Comparison of ENCODE assay signal across 8 cellular contexts in genomic region chr2:196277002-196277401, GRCh38.
A peak's percentile ranks its signal among the peaks of the same experiment; 100 is the strongest.
DNase-seq lines count a peak whose midpoint lies in the region; ATAC-seq and TF ChIP-seq lines count a peak whose summit lies in the region.

No MANE protein-coding gene starts in this region.

- no peaks in the 10 kb centered on the region for H4K20me1 ChIP-seq in mammary epithelial cell (ENCODE audit: insufficient read depth, low read length)

- in situ Hi-C loops in mammary epithelial cell (cut with MboI; ENCODE audit: low sequenced_read_pairs in 2 of 2) = loop anchor here (10.0 to 25.0 kb wide), 2 partner anchors 142 to 485 kb away; no protein-coding TSS in a partner anchor

- intact Hi-C loops in right cardiac atrium (cut with DNase I) = loop anchor here in 1 of 4 donors (10.0 kb wide), 1 partner anchor 112 kb away; no protein-coding TSS in a partner anchor
- intact Hi-C loops in mammary epithelial cell (cut with micrococcal nuclease) = loop anchor here (1.0 to 2.0 kb wide), 5 partner anchors 44 to 199 kb away; partner anchors contain the start of gene STK17B
- intact Hi-C loops in activated T-helper 2 cell treated with anti-CD3 and anti-CD28 coated beads, Interferon-gamma antibody, Interleukin-2, Interleukin-4, amounts not matched to agents 10 μg/mL and 5 μg/mL and 100 μg/mL, durations not matched to agents 14 hours and 24 hours and 36 hours (cut with micrococcal nuclease) = loop anchor here (1.0 to 2.0 kb wide), 3 partner anchors 76 to 198 kb away; no protein-coding TSS in a partner anchor

- peaks cover 27 to 51% (median 40%) of the 10 kb centered on the region in 4 donors for H3K4me1 Mint-ChIP-seq in naive thymus-derived CD8-positive, alpha-beta T cell
- peaks cover 45% of the 10 kb centered on the region for H3K4me1 Mint-ChIP-seq in activated T-helper 2 cell treated with anti-CD3 and anti-CD28 coated beads, Interferon-gamma antibody, Interleukin-2, Interleukin-4, amounts not matched to agents 10 μg/mL and 5 μg/mL and 100 μg/mL, durations not matched to agents 14 hours and 24 hours and 36 hours (ENCODE audit: low read depth)

- H3K27ac Mint-ChIP-seq in naive thymus-derived CD8-positive, alpha-beta T cell = peak overlapping the region; percentile 24 to 96 (median 91)
- no peak overlapping the region for H3K27ac Mint-ChIP-seq in activated T-helper 2 cell treated with anti-CD3 and anti-CD28 coated beads, Interferon-gamma antibody, Interleukin-2, Interleukin-4, amounts not matched to agents 10 μg/mL and 5 μg/mL and 100 μg/mL, durations not matched to agents 14 hours and 24 hours and 36 hours

- no peak overlapping the region for H3K9ac ChIP-seq in mammary epithelial cell (ENCODE audit: insufficient read depth, low read length)

- no peaks in the 10 kb centered on the region for H3K9me3 ChIP-seq in cardiac muscle cell (ENCODE audit: low read depth)
- no peaks in the 10 kb centered on the region for H3K9me3 ChIP-seq in right cardiac atrium (ENCODE audit: control insufficient read depth, low read length)
- no peaks in the 10 kb centered on the region for H3K9me3 ChIP-seq in mammary epithelial cell (replicated peaks; ENCODE audit: insufficient read depth, low read length)

- POLR2A ChIA-PET in naive thymus-derived CD8-positive, alpha-beta T cell (lab: Charles Lee) = interaction anchor here (0.7 to 3.7 kb wide), 13 partner anchors 28 to 146 kb away, joined by 3 to 27 read pairs (median 5); partner anchors contain the start of gene STK17B

- H3K27me3 Mint-ChIP-seq in naive thymus-derived CD8-positive, alpha-beta T cell = no peaks in the 10 kb centered on the region
- no peaks in the 10 kb centered on the region for H3K27me3 Mint-ChIP-seq in activated T-helper 2 cell treated with anti-CD3 and anti-CD28 coated beads, Interferon-gamma antibody, Interleukin-2, Interleukin-4, amounts not matched to agents 10 μg/mL and 5 μg/mL and 100 μg/mL, durations not matched to agents 14 hours and 24 hours and 36 hours (ENCODE audit: low read depth)

- H3K36me3 ChIP-seq in cardiac muscle cell (no peaks in the 10 kb centered on the region), mammary epithelial cell (ENCODE audit: insufficient read depth, low read length) (no peaks in the 10 kb centered on the region)

- H3K4me1 ChIP-seq in cardiac muscle cell (ENCODE audit: low read depth) (no peaks in the 10 kb centered on the region), right cardiac atrium (ENCODE audit: control insufficient read depth, insufficient read depth, low read length) (peaks cover 2% of the 10 kb centered on the region), mammary epithelial cell (ENCODE audit: insufficient read depth, low read length) (no peaks in the 10 kb centered on the region)

- H3K4me3 Mint-ChIP-seq in naive thymus-derived CD8-positive, alpha-beta T cell = peak overlapping the region in 5 of 10 donors; percentile 1 to 79 (median 59)
- no peak overlapping the region for H3K4me3 Mint-ChIP-seq in activated T-helper 2 cell treated with anti-CD3 and anti-CD28 coated beads, Interferon-gamma antibody, Interleukin-2, Interleukin-4, amounts not matched to agents 10 μg/mL and 5 μg/mL and 100 μg/mL, durations not matched to agents 14 hours and 24 hours and 36 hours (ENCODE audit: low read depth)

- H3K27me3 ChIP-seq in cardiac muscle cell (no peaks in the 10 kb centered on the region), right cardiac atrium (ENCODE audit: control insufficient read depth, insufficient read depth) (no peaks in the 10 kb centered on the region), mammary epithelial cell (ENCODE audit: insufficient read depth, low read length) (no peaks in the 10 kb centered on the region)

- no TSS peak for BruUV-seq in mammary epithelial cell (replicated peaks; lab: Mats Ljungman, UMichigan)

- H3K4me3 ChIP-seq in cardiac muscle cell = no peak overlapping the region
- H3K4me3 ChIP-seq in right cardiac atrium (ENCODE audit: low read length) = no peak overlapping the region
- H3K4me3 ChIP-seq in mammary epithelial cell (replicated peaks in 1 of 3; ENCODE audit: insufficient read depth in 1 of 3, low read depth in 2 of 3, low read length in 3 of 3) = no peak overlapping the region

- H3K36me3 Mint-ChIP-seq in naive thymus-derived CD8-positive, alpha-beta T cell = no peaks in the 10 kb centered on the region
- H3K36me3 Mint-ChIP-seq in activated T-helper 2 cell treated with anti-CD3 and anti-CD28 coated beads, Interferon-gamma antibody, Interleukin-2, Interleukin-4, amounts not matched to agents 10 μg/mL and 5 μg/mL and 100 μg/mL, durations not matched to agents 14 hours and 24 hours and 36 hours (ENCODE audit: low read depth) = peaks cover 6% of the 10 kb centered on the region

- dilution Hi-C loops in mammary epithelial cell (cut with HindIII; ENCODE audit: low sequenced_read_pairs) = no loop called here

- H3K4me2 ChIP-seq in mammary epithelial cell (ENCODE audit: insufficient read depth, low read depth, low read length) = no peak overlapping the region

- H3K79me2 ChIP-seq in mammary epithelial cell (ENCODE audit: insufficient read depth, low read length) = no peaks in the 10 kb centered on the region

- ATAC-seq in right cardiac atrium = no peak
- ATAC-seq in naive thymus-derived CD8-positive, alpha-beta T cell = peak; percentile 13 to 53

- no peak overlapping the region for H3K27ac ChIP-seq in cardiac muscle cell
- H3K27ac ChIP-seq in right cardiac atrium (ENCODE audit: low read length) = no peak overlapping the region
- no peak overlapping the region for H3K27ac ChIP-seq in mammary epithelial cell (ENCODE audit: insufficient read depth, low read depth, low read length)

- H2AFZ ChIP-seq in mammary epithelial cell (ENCODE audit: low read depth, low read length) = no peak overlapping the region

- DNase-seq in cardiac muscle cell (ENCODE audit: low read depth in 1 of 2, low spot score in 1 of 2) (peak in 1 of 2 donors; percentile 52), right cardiac atrium (no peak), NCI-H2227 treated with DMSO at 0.1 percent for 48 hours (lab: John Stamatoyannopoulos, UW) (peak; percentile 14), mammary epithelial cell (peak; percentile 28), NCI-H2081 (lab: John Stamatoyannopoulos, UW) (no peak)
- DNase-seq in naive thymus-derived CD8-positive, alpha-beta T cell = peak in 9 of 10 donors; percentile 12 to 74 (median 51)
- no peak for DNase-seq in activated CD8-positive, alpha-beta memory T cell treated with anti-CD3 and anti-CD28 coated beads for 24 hours
- DNase-seq in activated T-helper 2 cell treated with anti-CD3 and anti-CD28 coated beads, Interferon-gamma antibody, Interleukin-2, Interleukin-4, amounts not matched to agents 10 μg/mL and 5 μg/mL and 100 μg/mL, durations not matched to agents 14 hours and 24 hours and 36 hours (ENCODE audit: low spot score) = no peak

- WGBS in right cardiac atrium = 47% methylated on average over 2 of the region's 2 CpGs
- WGBS in mammary epithelial cell (ENCODE audit: low coverage, missing lambda C conversion rate) = 27% methylated on average over 2 of the region's 2 CpGs

- no peaks in the 10 kb centered on the region for H3K9me3 Mint-ChIP-seq in naive thymus-derived CD8-positive, alpha-beta T cell
- no peaks in the 10 kb centered on the region for H3K9me3 Mint-ChIP-seq in activated T-helper 2 cell treated with anti-CD3 and anti-CD28 coated beads, Interferon-gamma antibody, Interleukin-2, Interleukin-4, amounts not matched to agents 10 μg/mL and 5 μg/mL and 100 μg/mL, durations not matched to agents 14 hours and 24 hours and 36 hours

- CTCF ChIA-PET in mammary epithelial cell (lab: Charles Lee; ENCODE audit: low non-redundant PET) = interaction anchor here (0.6 kb wide), 1 partner anchor 199 kb away, joined by 5 read pairs; no protein-coding TSS in a partner anchor

- TF ChIP-seq CTCF in cardiac muscle cell (IDR thresholded peaks at IDR 0.05; ENCODE audit: low read depth, low read length) = peak; percentile 65
- TF ChIP-seq CTCF in mammary epithelial cell (conservative IDR thresholded peaks at IDR 0.05 in 1 of 2, IDR thresholded peaks at IDR 0.05 in 1 of 2; ENCODE audit: extremely low read depth in 1 of 2, insufficient read depth in 1 of 2, low read depth in 1 of 2, low read length in 2 of 2) = peak; percentile 65 to 70

Comparison
In these comparisons a context has a peak if more than half of its experiments do, and no peak if none do; other contexts are left out.
1. DNase-seq: peak in NCI-H2227 treated with DMSO at 0.1 percent for 48 hours (single experiment), mammary epithelial cell (single experiment) and naive thymus-derived CD8-positive, alpha-beta T cell (9 of 10); none in right cardiac atrium (0 of 3), NCI-H2081 (0 of 2), activated CD8-positive, alpha-beta memory T cell treated with anti-CD3 and anti-CD28 coated beads for 24 hours (single experiment) and activated T-helper 2 cell treated with anti-CD3 and anti-CD28 coated beads, Interferon-gamma antibody, Interleukin-2, Interleukin-4, amounts not matched to agents 10 μg/mL and 5 μg/mL and 100 μg/mL, durations not matched to agents 14 hours and 24 hours and 36 hours (single experiment).
2. ATAC-seq: peak in naive thymus-derived CD8-positive, alpha-beta T cell (2 of 2); none in right cardiac atrium (0 of 2).